In genomic region chr19:32017341-32017948, GRCh38 we compare ENCODE assay signal across 23 cellular contexts.
A peak's percentile ranks its signal among the peaks of the same experiment; 100 is the strongest.
DNase-seq lines count a peak whose midpoint lies in the region; ATAC-seq and TF ChIP-seq lines count a peak whose summit lies in the region.
"Had no signal": no experiment of that assay in that cellular context is flagged by ENCODE, and none has a peak within 500 bp of the region (broad histone marks: within the 10 kb centered on the region; RNA-seq: fewer than 3 reads in every experiment).

No MANE protein-coding gene starts in this region.

- H3K79me2 ChIP-seq in osteoblast (ENCODE audit: insufficient read depth, low read length) (no peaks in the 10 kb centered on the region), PC-3 (ENCODE audit: low read length) (no peaks in the 10 kb centered on the region)

- TF ChIP-seq CTCF in RWPE2 (IDR thresholded peaks at IDR 0.05; ENCODE audit: poor library complexity, severe bottlenecking) (no peak), esophagus muscularis mucosa (IDR thresholded peaks at IDR 0.05) (no peak), osteoblast (IDR thresholded peaks at IDR 0.05; ENCODE audit: extremely low read depth, low read depth, low read length) (no peak), PC-3 (conservative IDR thresholded peaks at IDR 0.05; ENCODE audit: low read depth, low read length) (no peak)

- no peak overlapping the region for H3K9ac ChIP-seq in PC-3 (ENCODE audit: low read length)

- no TSS peak for BruUV-seq in PC-3 (replicated peaks; lab: Mats Ljungman, UMichigan)

- H3K4me1 ChIP-seq in RWPE2 (ENCODE audit: insufficient read depth, poor library complexity, severe bottlenecking), result peaks cover 18% of the 10 kb centered on the region
- H3K4me1 ChIP-seq in esophagus muscularis mucosa, result peaks cover 0 to 17% (median 6%) of the 10 kb centered on the region in 4 donors
- H3K4me1 ChIP-seq in osteoblast (ENCODE audit: insufficient read depth, low read length), result no peaks in the 10 kb centered on the region
- no peaks in the 10 kb centered on the region for H3K4me1 ChIP-seq in PC-3 (ENCODE audit: insufficient read depth, low read length)

- H3K9me3 ChIP-seq in RWPE2 (ENCODE audit: severe bottlenecking) (peaks cover 2% of the 10 kb centered on the region), esophagus muscularis mucosa (no peaks in the 10 kb centered on the region), osteoblast (ENCODE audit: low read depth, low read length) (no peaks in the 10 kb centered on the region), PC-3 (ENCODE audit: low read length) (no peaks in the 10 kb centered on the region)
- H3K9me3 ChIP-seq: transverse colon had no signal

- H3K4me3 ChIP-seq in RWPE2 (ENCODE audit: severe bottlenecking), result no peak overlapping the region
- H3K4me3 ChIP-seq in esophagus muscularis mucosa, result no peak overlapping the region
- H3K4me3 ChIP-seq in osteoblast (ENCODE audit: insufficient read depth, low read length), result no peak overlapping the region
- H3K4me3 ChIP-seq in PC-3 (ENCODE audit: low read length), result no peak overlapping the region
- H3K4me3 ChIP-seq: transverse colon had no signal

- no peaks in the 10 kb centered on the region for H3K27me3 ChIP-seq in RWPE2 (ENCODE audit: insufficient read depth, poor library complexity, severe bottlenecking)
- peaks cover 0 to 4% (median 0%) of the 10 kb centered on the region in 4 donors for H3K27me3 ChIP-seq in esophagus muscularis mucosa
- H3K27me3 ChIP-seq in osteoblast (ENCODE audit: insufficient read depth, low read length), result no peaks in the 10 kb centered on the region
- H3K27me3 ChIP-seq in PC-3 (ENCODE audit: low read length), result no peaks in the 10 kb centered on the region
- H3K27me3 ChIP-seq: transverse colon had no signal

- TF ChIP-seq EP300 in esophagus muscularis mucosa (IDR thresholded peaks at IDR 0.05), result no peak

- no peak overlapping the region for H2AFZ ChIP-seq in osteoblast (ENCODE audit: low read length)
- H2AFZ ChIP-seq in PC-3 (ENCODE audit: low read length), result no peak overlapping the region

- no peak for TF ChIP-seq POLR2A in esophagus muscularis mucosa (IDR thresholded peaks at IDR 0.05; ENCODE audit: low read depth)

- no peaks in the 10 kb centered on the region for H4K20me1 ChIP-seq in osteoblast (ENCODE audit: insufficient read depth, low read length)
- H4K20me1 ChIP-seq in PC-3 (ENCODE audit: low read length), result no peaks in the 10 kb centered on the region

- ATAC-seq in RWPE2 (ENCODE audit: low read depth), result peak; percentile 29
- ATAC-seq in PC-3, result no peak
- no peak for ATAC-seq in HG02588 (IDR thresholded peaks at IDR 0.05; ENCODE audit: unreplicated experiment)
- ATAC-seq: activated naive CD8-positive, alpha-beta T cell treated with anti-CD3 and anti-CD28 coated beads, Interleukin-2, amount 50 U/mL, for 24 hours; right cardiac atrium; WTC11 had no signal

- intact Hi-C loops in esophagus muscularis mucosa (cut with DNase I), result no loop called here
- intact Hi-C loops in PC-3 (cut with micrococcal nuclease), result no loop called here

- CTCF ChIA-PET in PC-3 (lab: Charles Lee), result no interaction called here

- WGBS in esophagus muscularis mucosa, result 59% methylated on average over 8 of the region's 8 CpGs

- H3F3A ChIP-seq in PC-3 (ENCODE audit: low read length, unreplicated experiment), result no peaks in the 10 kb centered on the region

- DNase-seq in A172 (ENCODE audit: low spot score), result peak; percentile 40
- no peak for DNase-seq in RWPE2 (ENCODE audit: low spot score)
- DNase-seq in esophagus muscularis mucosa (ENCODE audit: extremely low spot score), result peak; percentile 47
- DNase-seq in osteoblast (ENCODE audit: insufficient read length, low spot score, missing footprints), result no peak
- no peak for DNase-seq in stimulated activated naive CD4-positive, alpha-beta T cell treated with Interleukin-2 at 50 U/mL for 16 hours (lab: John Stamatoyannopoulos, UW)
- no peak for DNase-seq in PC-3
- no peak for DNase-seq in AG20443 (ENCODE audit: low spot score)
- DNase-seq: 8988T; activated CD4-positive, alpha-beta T cell treated with anti-CD3 and anti-CD28 coated beads, Interleukin-2, amount 10 ng/mL, durations not matched to agents 7 days and 5 days; activated naive CD8-positive, alpha-beta T cell treated with anti-CD3 and anti-CD28 coated beads, Interleukin-2, amount 50 U/mL, for 24 hours; activated T-cell treated with anti-CD3 and anti-CD28 coated beads, Interleukin-2, amount 50 U/mL, for 48 hours; CD4-positive, alpha-beta T cell; cerebellar nuclear complex; DND-41; NCI-H1048; NCI-H1694 treated with DMSO at 0.1 percent for 48 hours; NCI-H2171; NCI-H510A; right cardiac atrium; stimulated activated CD4-positive, alpha-beta T cell treated with anti-CD3 and anti-CD28 coated beads, Interleukin-4, amount 100 ng/mL, for 4 hours had no signal

- H3K9me2 ChIP-seq in PC-3 (replicated peaks; ENCODE audit: low read length), result no peaks in the 10 kb centered on the region

- POLR2A ChIA-PET in PC-3 (lab: Charles Lee; ENCODE audit: unreplicated experiment), result no interaction called here

- H3K27ac ChIP-seq in RWPE2 (ENCODE audit: poor library complexity, severe bottlenecking) (peak overlapping the region; percentile 77), esophagus muscularis mucosa (replicated peaks in 1 of 4) (no peak overlapping the region), osteoblast (ENCODE audit: low read depth, low read length) (peak overlapping the region; percentile 50), PC-3 (ENCODE audit: low read length) (no peak overlapping the region)

- H3K4me2 ChIP-seq in osteoblast (ENCODE audit: insufficient read depth, low read length) (no peak overlapping the region), PC-3 (ENCODE audit: low read length) (no peak overlapping the region)

- no peaks in the 10 kb centered on the region for H3K36me3 ChIP-seq in RWPE2 (ENCODE audit: low read depth)
- H3K36me3 ChIP-seq in esophagus muscularis mucosa, result no peaks in the 10 kb centered on the region
- no peaks in the 10 kb centered on the region for H3K36me3 ChIP-seq in osteoblast (ENCODE audit: insufficient read depth, low read length)
- no peaks in the 10 kb centered on the region for H3K36me3 ChIP-seq in PC-3 (ENCODE audit: low read depth, low read length)
- H3K36me3 ChIP-seq: transverse colon had no signal

Comparison
In these comparisons a context has a peak if more than half of its experiments do, and no peak if none do; other contexts are left out.
1. DNase-seq: peak in A172 (single experiment) and esophagus muscularis mucosa (single experiment); none in RWPE2 (single experiment), osteoblast (single experiment), stimulated activated naive CD4-positive, alpha-beta T cell treated with Interleukin-2 at 50 U/mL for 16 hours (single experiment), PC-3 (single experiment) and AG20443 (single experiment).
2. H3K27ac ChIP-seq: peak in RWPE2 (single experiment) and osteoblast (single experiment); none in esophagus muscularis mucosa (0 of 4) and PC-3 (single experiment).